1 cellular context compared by ENCODE assay signal in the genomic region with DNA sequence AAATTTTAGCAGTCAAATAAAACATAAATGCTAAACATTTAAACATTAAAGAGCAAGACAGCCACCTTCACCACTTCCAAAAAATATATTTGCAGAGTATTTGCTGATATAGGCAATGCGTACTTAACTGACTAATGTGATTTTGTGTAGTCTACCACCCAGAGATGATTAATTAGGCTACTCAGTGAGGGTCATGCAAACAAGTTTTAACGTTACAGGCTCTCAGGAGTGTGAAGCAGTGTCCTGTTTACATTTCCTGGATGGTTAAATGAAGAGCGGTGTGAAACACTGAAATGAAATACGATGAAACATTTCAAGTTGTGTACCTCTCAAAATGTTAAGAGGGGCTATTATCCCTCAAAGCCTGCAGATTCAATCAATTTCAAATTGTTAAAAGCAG.
TF ChIP-seq lines count a peak whose summit lies in the region.

No MANE protein-coding gene starts in this region.

TF ChIP-seq in H1, 55 proteins besides CTCF, POLR2A, EP300 and RAD21 (continued from another document):
- no peak for TF ChIP-seq RNF2 (IDR thresholded peaks at IDR 0.05; ENCODE audit: borderline replicate concordance, low read depth, low read length, missing control alignments, poor library complexity, severe bottlenecking)
